Comparison of ENCODE assay signal across 18 cellular contexts in genomic region chr7:18308938-18309337, GRCh38.
DNase-seq lines count a peak whose midpoint lies in the region; ATAC-seq, FAIRE-seq and TF ChIP-seq lines count a peak whose summit lies in the region.
"Had no signal": no experiment of that assay in that cellular context is flagged by ENCODE, and none has a peak within 500 bp of the region (broad histone marks: within the 10 kb centered on the region; RNA-seq: fewer than 3 reads in every experiment).

No MANE protein-coding gene starts in this region.

- TF ChIP-seq CTCF in MCF 10A (IDR thresholded peaks at IDR 0.05; ENCODE audit: unreplicated experiment) (no peak), breast epithelium (IDR thresholded peaks at IDR 0.05) (no peak), K562 (IDR thresholded peaks at IDR 0.05 in 2 of 3, conservative IDR thresholded peaks at IDR 0.05 in 1 of 3; ENCODE audit: insufficient read depth in 2 of 3, low read depth in 1 of 3, low read length in 3 of 3) (no peak), gastroesophageal sphincter (IDR thresholded peaks at IDR 0.05) (no peak), transverse colon (IDR thresholded peaks at IDR 0.05) (no peak), left ventricle myocardium inferior (IDR thresholded peaks at IDR 0.05; ENCODE audit: borderline replicate concordance) (no peak), MM.1S (IDR thresholded peaks at IDR 0.05; ENCODE audit: low read length) (no peak)

- H4K20me1 ChIP-seq in K562 (replicated peaks; ENCODE audit: control insufficient read depth, insufficient read depth, low read length) (no peaks in the 10 kb centered on the region), MM.1S (ENCODE audit: insufficient read depth, low read length) (no peaks in the 10 kb centered on the region)

- TF ChIP-seq RAD21 in K562 (CRISPR knock-in tag; conservative IDR thresholded peaks at IDR 0.05 in 1 of 2, IDR thresholded peaks at IDR 0.05 in 1 of 2) = no peak

- DNase-seq in MCF 10A (ENCODE audit: unreplicated experiment) (no peak), breast epithelium (ENCODE audit: low spot score in 2 of 2) (no peak), K562 (ENCODE audit: extremely low read depth in 1 of 4, low spot score in 3 of 4) (no peak), transverse colon (no peak), left ventricle myocardium inferior (no peak), MM.1S (no peak), UCSD-AML1 (lab: John Stamatoyannopoulos, UW; ENCODE audit: unreplicated experiment) (no peak)
- DNase-seq: 8988T; AML-193; Calu3; CD4-positive, alpha-beta T cell; DMS 273 treated with DMSO at 0.1 percent for 48 hours had no signal

- H3K79me2 ChIP-seq in K562 (ENCODE audit: control insufficient read depth, insufficient read depth, low read length) (no peaks in the 10 kb centered on the region), MM.1S (ENCODE audit: low read length) (no peaks in the 10 kb centered on the region)

- WGBS in K562 (ENCODE audit: insufficient coverage, low coverage, missing lambda C conversion rate) = 10% methylated on average over 5 of the region's 5 CpGs
- WGBS in gastroesophageal sphincter (ENCODE audit: low coverage in 1 of 2), 2 donors = 22 to 26% methylated on average over 5 of the region's 5 CpGs
- WGBS in transverse colon (ENCODE audit: low coverage in 1 of 2), 2 donors = 35 to 44% methylated on average over 4 to 5 of the region's 5 CpGs

- in situ Hi-C loops in K562 (cut with MboI) = no loop called here
- in situ Hi-C loops in transverse colon (cut with MboI; ENCODE audit: low pct_ligation_motif_present in 1 of 4, low pct_unique_long_range_greater_than_20kb in 1 of 4, low sequenced_read_pairs in 3 of 4) = no loop called here

- no peak overlapping the region for H3K9ac ChIP-seq in K562 (ENCODE audit: insufficient read depth in 1 of 2, low read depth in 2 of 2, low read length in 2 of 2)
- H3K9ac ChIP-seq in MM.1S (ENCODE audit: low read length) = no peak overlapping the region
- H3K9ac ChIP-seq: BLaER1 treated with 17β-estradiol and CSF1 and Interleukin-3, amounts not matched to agents 10 nM and 100 nM had no signal

- CTCF ChIA-PET in MCF 10A (lab: Yijun Ruan, JAX) = interaction anchor here (0.6 to 1.3 kb wide), 3 partner anchors 11 to 539 kb away, joined by 3 read pairs; no protein-coding TSS in a partner anchor
- CTCF ChIA-PET in K562 (lab: Yijun Ruan, JAX; ENCODE audit: low intra/inter-chr PET ratio) = no interaction called here

- no peak overlapping the region for H3K4me2 ChIP-seq in K562 (ENCODE audit: insufficient read depth, low read length)
- H3K4me2 ChIP-seq in MM.1S (ENCODE audit: low read depth, low read length) = no peak overlapping the region
- H3K4me2 ChIP-seq: BLaER1 treated with 17β-estradiol and CSF1 and Interleukin-3, amounts not matched to agents 10 nM and 100 nM had no signal

- H3K4me1 ChIP-seq in breast epithelium (no peaks in the 10 kb centered on the region), K562 (replicated peaks in 1 of 2; ENCODE audit: control insufficient read depth in 2 of 2, insufficient read depth in 2 of 2, low read length in 2 of 2) (no peaks in the 10 kb centered on the region; a peak in 1 of 5 replicates), gastroesophageal sphincter (peaks cover 0 to 71% (median 13%) of the 10 kb centered on the region in 3 donors), transverse colon (peaks cover 3 to 15% (median 8%) of the 10 kb centered on the region in 4 donors), left ventricle myocardium inferior (peaks cover 5% of the 10 kb centered on the region), MM.1S (ENCODE audit: low read length) (peaks cover 10% of the 10 kb centered on the region)

- intact Hi-C loops in MCF 10A (cut with micrococcal nuclease) = no loop called here
- intact Hi-C loops in breast epithelium (cut with DNase I; ENCODE audit: low total_unique reads) = no loop called here
- intact Hi-C loops in K562 (cut with micrococcal nuclease) = no loop called here
- intact Hi-C loops in transverse colon (cut with DNase I; ENCODE audit: low total_unique reads) = no loop called here
- intact Hi-C loops in left ventricle myocardium inferior (cut with micrococcal nuclease) = no loop called here

- TF ChIP-seq POLR2A in breast epithelium (IDR thresholded peaks at IDR 0.05) (no peak), K562 (conservative IDR thresholded peaks at IDR 0.05) (no peak), gastroesophageal sphincter (IDR thresholded peaks at IDR 0.05) (no peak), transverse colon (IDR thresholded peaks at IDR 0.05) (no peak)

- H3K4me1 Mint-ChIP-seq in MCF 10A (ENCODE audit: insufficient read depth, unreplicated experiment) = peaks cover 6% of the 10 kb centered on the region

- POLR2A ChIA-PET in MCF 10A (lab: Yijun Ruan, JAX) (no interaction called here), K562 (lab: Yijun Ruan, JAX) (no interaction called here)

- no peak for TF ChIP-seq EP300 in K562 (IDR thresholded peaks at IDR 0.05; ENCODE audit: low read length)
- TF ChIP-seq EP300 in gastroesophageal sphincter (IDR thresholded peaks at IDR 0.05) = no peak
- TF ChIP-seq EP300 in transverse colon (IDR thresholded peaks at IDR 0.05; ENCODE audit: low read depth) = no peak

- ATAC-seq in K562 (no peak), gastroesophageal sphincter (no peak)
- ATAC-seq: GM12878, HCT116, HepG2 had no signal

- H3K9me2 ChIP-seq in MM.1S (replicated peaks; ENCODE audit: insufficient read depth, low read length) = no peaks in the 10 kb centered on the region

- H3K9me3 Mint-ChIP-seq in MCF 10A (ENCODE audit: unreplicated experiment) = no peaks in the 10 kb centered on the region
- H3K9me3 Mint-ChIP-seq: CD4-positive, alpha-beta T cell had no signal

- H3K9me1 ChIP-seq in K562 (ENCODE audit: control insufficient read depth, insufficient read depth, low read length) = no peaks in the 10 kb centered on the region

- H3K27me3 ChIP-seq in breast epithelium = no peaks in the 10 kb centered on the region
- no peaks in the 10 kb centered on the region for H3K27me3 ChIP-seq in K562 (ENCODE audit: control insufficient read depth in 2 of 2, insufficient read depth in 2 of 2, low read length in 2 of 2)
- H3K27me3 ChIP-seq in gastroesophageal sphincter = no peaks in the 10 kb centered on the region
- no peaks in the 10 kb centered on the region for H3K27me3 ChIP-seq in transverse colon
- H3K27me3 ChIP-seq in left ventricle myocardium inferior (ENCODE audit: low read depth) = no peaks in the 10 kb centered on the region
- H3K27me3 ChIP-seq in MM.1S (replicated peaks; ENCODE audit: insufficient read depth, low read length) = no peaks in the 10 kb centered on the region
- H3K27me3 ChIP-seq: BLaER1 treated with 17β-estradiol and CSF1 and Interleukin-3, amounts not matched to agents 10 nM and 100 nM had no signal

- BruUV-seq in MCF 10A (replicated peaks; lab: Mats Ljungman, UMichigan) = no TSS peak
- no TSS peak for BruUV-seq in K562 (replicated peaks; lab: Mats Ljungman, UMichigan)

- H3K36me3 ChIP-seq in breast epithelium = no peaks in the 10 kb centered on the region
- no peaks in the 10 kb centered on the region for H3K36me3 ChIP-seq in K562 (ENCODE audit: control insufficient read depth, insufficient read depth, low read length)
- H3K36me3 ChIP-seq in gastroesophageal sphincter = no peaks in the 10 kb centered on the region
- no peaks in the 10 kb centered on the region for H3K36me3 ChIP-seq in transverse colon
- no peaks in the 10 kb centered on the region for H3K36me3 ChIP-seq in left ventricle myocardium inferior
- no peaks in the 10 kb centered on the region for H3K36me3 ChIP-seq in MM.1S (replicated peaks; ENCODE audit: insufficient read depth, low read length)
- H3K36me3 ChIP-seq: BLaER1 treated with 17β-estradiol and CSF1 and Interleukin-3, amounts not matched to agents 10 nM and 100 nM had no signal

- H3K9me3 ChIP-seq in breast epithelium (no peaks in the 10 kb centered on the region), K562 (replicated peaks; ENCODE audit: control insufficient read depth, insufficient read depth, low read depth, low read length) (no peaks in the 10 kb centered on the region), gastroesophageal sphincter (no peaks in the 10 kb centered on the region), transverse colon (no peaks in the 10 kb centered on the region), left ventricle myocardium inferior (replicated peaks) (no peaks in the 10 kb centered on the region), MM.1S (replicated peaks; ENCODE audit: insufficient read depth, low read length) (no peaks in the 10 kb centered on the region)

- no peak overlapping the region for H3K4me3 Mint-ChIP-seq in MCF 10A (ENCODE audit: unreplicated experiment)
- H3K4me3 Mint-ChIP-seq: CD4-positive, alpha-beta T cell had no signal

- H3K27ac Mint-ChIP-seq in MCF 10A (ENCODE audit: low read depth, unreplicated experiment) = peak overlapping the region; percentile 29
- H3K27ac Mint-ChIP-seq: CD4-positive, alpha-beta T cell had no signal

- H3K27ac ChIP-seq in breast epithelium (no peak overlapping the region), K562 (ENCODE audit: extremely low read depth, low read depth, low read length) (no peak overlapping the region), gastroesophageal sphincter (peak overlapping the region; percentile 58 to 66 (median 60)), transverse colon (peak overlapping the region in 3 of 4 donors; percentile 1 to 38 (median 27)), left ventricle myocardium inferior (replicated peaks) (no peak overlapping the region), MM.1S (ENCODE audit: low read length) (no peak overlapping the region)
- H3K27ac ChIP-seq: BLaER1 treated with 17β-estradiol and CSF1 and Interleukin-3, amounts not matched to agents 10 nM and 100 nM had no signal

- H2AFZ ChIP-seq in K562 (ENCODE audit: low read depth, low read length) (peak overlapping the region; percentile 57; the same call in 1 of the 2 replicates), MM.1S (ENCODE audit: low read length) (no peak overlapping the region)

- H3F3A ChIP-seq in MM.1S (ENCODE audit: insufficient read depth, low read length) = no peaks in the 10 kb centered on the region

- no peak for FAIRE-seq in K562 (lab: Jason Lieb, UNC)
- FAIRE-seq: GM12878, HepG2, HTR-8/SVneo had no signal

- H3K4me3 ChIP-seq in breast epithelium (no peak overlapping the region), K562 (no peak overlapping the region), gastroesophageal sphincter (no peak overlapping the region), transverse colon (no peak overlapping the region), left ventricle myocardium inferior (no peak overlapping the region), MM.1S (ENCODE audit: low read length) (no peak overlapping the region)
- H3K4me3 ChIP-seq: BLaER1 treated with 17β-estradiol and CSF1 and Interleukin-3, amounts not matched to agents 10 nM and 100 nM; GM12878 had no signal

- H3K36me3 Mint-ChIP-seq in MCF 10A (ENCODE audit: insufficient read depth, unreplicated experiment) = no peaks in the 10 kb centered on the region

- H3K27me3 Mint-ChIP-seq in MCF 10A (ENCODE audit: insufficient read depth, unreplicated experiment) = no peaks in the 10 kb centered on the region
- H3K27me3 Mint-ChIP-seq: CD4-positive, alpha-beta T cell had no signal

TF ChIP-seq in K562, 482 proteins besides CTCF, POLR2A, EP300 and RAD21 (continues in another document):
- TF ChIP-seq ZNF212 (CRISPR knock-in tag; IDR thresholded peaks at IDR 0.05) = no peak
- no peak for TF ChIP-seq LEF1 (IDR thresholded peaks at IDR 0.05)
- no peak for TF ChIP-seq ZNF239 (CRISPR knock-in tag; IDR thresholded peaks at IDR 0.05)

Comparison
In these comparisons a context has a peak if more than half of its experiments do, and no peak if none do; other contexts are left out.
1. H3K27ac ChIP-seq: peak in gastroesophageal sphincter (4 of 4) and transverse colon (3 of 4); none in breast epithelium (0 of 2), K562 (single experiment), left ventricle myocardium inferior (single experiment) and MM.1S (single experiment).